In the genomic region with DNA sequence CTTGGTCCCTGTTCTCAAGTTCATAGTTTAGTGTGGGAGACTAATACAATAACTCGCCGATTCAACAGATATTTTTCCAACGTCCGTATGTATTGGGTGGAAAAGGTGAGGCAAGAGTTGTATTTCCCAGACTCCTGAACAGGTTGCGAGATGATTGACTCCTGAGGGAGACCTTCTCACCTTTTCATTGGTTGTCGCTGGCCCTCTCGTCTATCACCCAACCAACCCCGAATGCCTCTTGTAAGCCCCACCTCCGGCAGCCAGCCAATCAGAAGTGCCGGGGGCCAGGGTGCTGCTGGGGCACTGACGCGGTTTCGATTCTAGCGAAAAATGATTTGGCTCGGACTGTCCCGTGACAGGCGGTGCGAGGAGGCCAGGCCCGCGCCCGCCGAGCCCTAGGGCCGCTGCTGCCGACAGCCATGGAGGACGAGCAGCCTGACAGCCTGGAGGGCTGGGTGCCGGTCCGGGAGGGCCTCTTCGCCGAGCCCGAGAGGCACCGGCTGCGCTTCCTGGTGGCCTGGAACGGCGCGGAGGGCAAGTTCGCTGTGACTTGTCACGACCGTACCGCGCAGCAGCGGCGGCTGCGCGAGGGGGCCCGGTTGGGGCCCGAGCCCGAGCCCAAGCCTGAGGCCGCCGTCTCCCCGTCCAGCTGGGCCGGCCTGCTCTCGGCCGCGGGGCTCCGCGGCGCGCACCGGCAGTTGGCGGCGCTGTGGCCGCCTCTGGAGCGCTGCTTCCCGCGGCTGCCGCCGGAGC, we compare ENCODE assay signal across 1 cellular context.
TF ChIP-seq lines count a peak whose summit lies in the region.

A gene with protein sequence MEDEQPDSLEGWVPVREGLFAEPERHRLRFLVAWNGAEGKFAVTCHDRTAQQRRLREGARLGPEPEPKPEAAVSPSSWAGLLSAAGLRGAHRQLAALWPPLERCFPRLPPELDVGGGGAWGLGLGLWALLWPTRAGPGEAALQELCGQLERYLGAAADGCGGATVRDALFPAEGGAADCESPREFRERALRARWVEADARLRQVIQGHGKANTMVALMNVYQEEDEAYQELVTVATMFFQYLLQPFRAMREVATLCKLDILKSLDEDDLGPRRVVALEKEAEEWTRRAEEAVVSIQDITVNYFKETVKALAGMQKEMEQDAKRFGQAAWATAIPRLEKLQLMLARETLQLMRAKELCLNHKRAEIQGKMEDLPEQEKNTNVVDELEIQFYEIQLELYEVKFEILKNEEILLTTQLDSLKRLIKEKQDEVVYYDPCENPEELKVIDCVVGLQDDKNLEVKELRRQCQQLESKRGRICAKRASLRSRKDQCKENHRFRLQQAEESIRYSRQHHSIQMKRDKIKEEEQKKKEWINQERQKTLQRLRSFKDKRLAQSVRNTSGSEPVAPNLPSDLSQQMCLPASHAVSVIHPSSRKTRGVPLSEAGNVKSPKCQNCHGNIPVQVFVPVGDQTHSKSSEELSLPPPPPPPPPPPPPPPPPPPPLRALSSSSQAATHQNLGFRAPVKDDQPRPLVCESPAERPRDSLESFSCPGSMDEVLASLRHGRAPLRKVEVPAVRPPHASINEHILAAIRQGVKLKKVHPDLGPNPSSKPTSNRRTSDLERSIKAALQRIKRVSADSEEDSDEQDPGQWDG (plus strand): TSS at position 321 of the 753 bp plus-strand sequence. CDS start 99 bp downstream, at position 420.

TF ChIP-seq in K562, 482 proteins besides CTCF, POLR2A, EP300 and RAD21 (continued from another document):
- TF ChIP-seq, protein P1, sequence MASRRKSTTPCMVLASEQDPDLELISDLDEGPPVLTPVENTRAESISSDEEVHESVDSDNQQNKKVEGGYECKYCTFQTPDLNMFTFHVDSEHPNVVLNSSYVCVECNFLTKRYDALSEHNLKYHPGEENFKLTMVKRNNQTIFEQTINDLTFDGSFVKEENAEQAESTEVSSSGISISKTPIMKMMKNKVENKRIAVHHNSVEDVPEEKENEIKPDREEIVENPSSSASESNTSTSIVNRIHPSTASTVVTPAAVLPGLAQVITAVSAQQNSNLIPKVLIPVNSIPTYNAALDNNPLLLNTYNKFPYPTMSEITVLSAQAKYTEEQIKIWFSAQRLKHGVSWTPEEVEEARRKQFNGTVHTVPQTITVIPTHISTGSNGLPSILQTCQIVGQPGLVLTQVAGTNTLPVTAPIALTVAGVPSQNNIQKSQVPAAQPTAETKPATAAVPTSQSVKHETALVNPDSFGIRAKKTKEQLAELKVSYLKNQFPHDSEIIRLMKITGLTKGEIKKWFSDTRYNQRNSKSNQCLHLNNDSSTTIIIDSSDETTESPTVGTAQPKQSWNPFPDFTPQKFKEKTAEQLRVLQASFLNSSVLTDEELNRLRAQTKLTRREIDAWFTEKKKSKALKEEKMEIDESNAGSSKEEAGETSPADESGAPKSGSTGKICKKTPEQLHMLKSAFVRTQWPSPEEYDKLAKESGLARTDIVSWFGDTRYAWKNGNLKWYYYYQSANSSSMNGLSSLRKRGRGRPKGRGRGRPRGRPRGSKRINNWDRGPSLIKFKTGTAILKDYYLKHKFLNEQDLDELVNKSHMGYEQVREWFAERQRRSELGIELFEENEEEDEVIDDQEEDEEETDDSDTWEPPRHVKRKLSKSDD (conservative IDR thresholded peaks at IDR 0.05; ENCODE audit: low read length): no peak
- TF ChIP-seq, protein P2, sequence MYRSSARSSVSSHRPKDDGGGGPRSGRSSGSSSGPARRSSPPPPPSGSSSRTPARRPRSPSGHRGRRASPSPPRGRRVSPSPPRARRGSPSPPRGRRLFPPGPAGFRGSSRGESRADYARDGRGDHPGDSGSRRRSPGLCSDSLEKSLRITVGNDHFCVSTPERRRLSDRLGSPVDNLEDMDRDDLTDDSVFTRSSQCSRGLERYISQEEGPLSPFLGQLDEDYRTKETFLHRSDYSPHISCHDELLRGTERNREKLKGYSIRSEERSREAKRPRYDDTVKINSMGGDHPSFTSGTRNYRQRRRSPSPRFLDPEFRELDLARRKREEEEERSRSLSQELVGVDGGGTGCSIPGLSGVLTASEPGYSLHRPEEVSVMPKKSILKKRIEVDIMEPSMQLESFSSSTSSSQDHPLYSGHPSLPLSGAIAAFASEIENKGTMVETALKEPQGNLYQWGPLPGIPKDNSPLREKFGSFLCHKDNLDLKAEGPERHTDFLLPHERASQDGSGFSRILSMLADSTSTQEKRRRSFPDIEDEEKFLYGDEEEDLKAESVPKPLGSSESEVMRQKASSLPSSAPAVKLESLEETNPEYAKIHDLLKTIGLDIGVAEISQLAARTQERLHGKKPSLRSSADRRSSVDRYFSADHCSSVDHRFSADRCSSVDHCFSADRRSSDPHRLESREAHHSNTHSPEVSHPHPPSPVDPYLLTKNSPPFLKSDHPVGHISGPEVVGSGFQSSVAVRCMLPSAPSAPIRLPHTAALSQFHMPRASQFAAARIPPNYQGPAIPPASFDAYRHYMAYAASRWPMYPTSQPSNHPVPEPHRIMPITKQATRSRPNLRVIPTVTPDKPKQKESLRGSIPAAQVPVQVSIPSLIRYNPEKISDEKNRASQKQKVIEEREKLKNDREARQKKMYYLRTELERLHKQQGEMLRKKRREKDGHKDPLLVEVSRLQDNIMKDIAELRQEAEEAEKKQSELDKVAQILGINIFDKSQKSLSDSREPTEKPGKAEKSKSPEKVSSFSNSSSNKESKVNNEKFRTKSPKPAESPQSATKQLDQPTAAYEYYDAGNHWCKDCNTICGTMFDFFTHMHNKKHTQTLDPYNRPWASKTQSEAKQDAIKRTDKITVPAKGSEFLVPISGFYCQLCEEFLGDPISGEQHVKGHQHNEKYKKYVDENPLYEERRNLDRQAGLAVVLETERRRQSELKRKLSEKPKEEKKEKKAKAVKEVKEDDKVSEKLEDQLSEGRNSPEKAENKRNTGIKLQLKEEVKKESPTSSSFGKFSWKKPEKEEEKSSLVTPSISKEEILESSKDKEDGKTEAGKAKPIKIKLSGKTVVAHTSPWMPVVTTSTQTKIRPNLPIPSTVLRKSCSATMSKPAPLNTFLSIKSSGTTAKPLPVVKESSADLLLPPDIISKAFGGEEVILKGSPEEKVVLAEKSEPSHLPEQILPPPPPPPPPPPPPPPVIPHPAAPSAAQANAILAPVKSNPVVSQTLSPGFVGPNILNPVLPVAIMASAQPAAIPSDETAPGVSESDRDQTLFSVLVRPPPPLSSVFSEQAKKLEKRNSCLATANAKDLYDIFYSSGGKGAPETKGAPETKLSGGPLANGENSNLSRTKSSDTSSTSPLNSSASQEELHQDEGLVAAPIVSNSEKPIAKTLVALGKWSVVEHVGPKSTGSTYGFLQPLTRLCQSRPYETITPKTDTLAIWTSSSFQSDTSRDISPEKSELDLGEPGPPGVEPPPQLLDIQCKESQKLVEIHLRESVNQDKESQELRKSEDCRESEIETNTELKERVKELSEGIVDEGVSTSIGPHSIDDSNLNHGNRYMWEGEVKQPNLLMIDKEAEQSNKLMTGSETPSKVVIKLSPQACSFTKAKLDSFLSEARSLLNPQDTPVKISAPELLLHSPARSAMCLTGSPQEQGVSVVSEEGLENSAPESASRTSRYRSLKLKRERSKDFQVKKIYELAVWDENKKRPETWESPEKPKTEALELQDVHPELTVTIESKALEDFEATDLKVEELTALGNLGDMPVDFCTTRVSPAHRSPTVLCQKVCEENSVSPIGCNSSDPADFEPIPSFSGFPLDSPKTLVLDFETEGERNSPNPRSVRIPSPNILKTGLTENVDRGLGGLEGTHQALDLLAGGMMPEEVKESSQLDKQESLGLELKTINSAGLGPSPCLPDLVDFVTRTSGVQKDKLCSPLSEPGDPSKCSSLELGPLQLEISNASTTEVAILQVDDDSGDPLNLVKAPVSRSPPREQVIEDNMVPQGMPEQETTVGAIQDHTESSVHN (IDR thresholded peaks at IDR 0.05; ENCODE audit: borderline replicate concordance in 1 of 2, low read depth in 1 of 2): no peak
